In genomic region chr12:126883737-126884136, GRCh38 we compare ENCODE assay signal across 16 cellular contexts.
"Had no signal": no experiment of that assay in that cellular context is flagged by ENCODE, and none has a peak within 500 bp of the region (broad histone marks: within the 10 kb centered on the region; RNA-seq: fewer than 3 reads in every experiment).

No MANE protein-coding gene starts in this region.

- H3K27ac ChIP-seq: esophagus squamous epithelium, neural progenitor cell, sigmoid colon, upper lobe of right lung had no signal

- H3K4me2 ChIP-seq: neural progenitor cell had no signal

- H2AFZ ChIP-seq: neural progenitor cell had no signal

- H3K4me1 ChIP-seq: esophagus squamous epithelium, neural progenitor cell, upper lobe of right lung had no signal

- DNase-seq: activated CD4-positive, alpha-beta T cell treated with anti-CD3 and anti-CD28 coated beads, Interleukin-2, amount 50 U/mL, for 1 hour; activated CD8-positive, alpha-beta memory T cell treated with anti-CD3 and anti-CD28 coated beads, Interleukin-2, amount 50 U/mL, for 48 hours; activated effector memory CD4-positive, alpha-beta T cell treated with Interleukin-2 at 50 U/mL for 16 hours; activated naive CD4-positive, alpha-beta T cell treated with anti-CD3 and anti-CD28 coated beads, Interleukin-2, amount 10 ng/mL, durations not matched to agents 7 days and 5 days; activated T-cell treated with anti-CD3 and anti-CD28 coated beads, Interleukin-2, amount 50 U/mL, for 48 hours; aorta; effector CD8-positive, alpha-beta T cell; esophagus squamous epithelium; hippocampal formation; sigmoid colon; stimulated activated naive B cell treated with anti-CD40 and anti-IgM and Interleukin-4, amounts not matched to agents 10 μg/mL and 1 μg/mL and 100 μg/mL, for 72 hours; upper lobe of right lung had no signal

- FAIRE-seq: bronchial epithelial cell, islet of Langerhans had no signal

- H3K4me3 ChIP-seq: esophagus squamous epithelium, neural progenitor cell, sigmoid colon, upper lobe of right lung had no signal

- H3K27me3 ChIP-seq: neural progenitor cell, sigmoid colon, upper lobe of right lung had no signal

- ATAC-seq: activated CD4-positive, CD25-positive, alpha-beta regulatory T cell treated with anti-CD3 and anti-CD28 coated beads, Interleukin-2, amount 50 U/mL, for 24 hours; stimulated activated naive B cell treated with anti-CD40 and anti-IgM and Interleukin-4, amounts not matched to agents 10 μg/mL and 1 μg/mL and 100 μg/mL, for 72 hours; upper lobe of right lung had no signal

- H3K9me3 ChIP-seq: esophagus squamous epithelium, sigmoid colon, upper lobe of right lung had no signal

- H3K9ac ChIP-seq: neural progenitor cell had no signal

- H3K36me3 ChIP-seq: esophagus squamous epithelium, neural progenitor cell, sigmoid colon, upper lobe of right lung had no signal
